9 cellular contexts compared by ENCODE assay signal in the genomic region with DNA sequence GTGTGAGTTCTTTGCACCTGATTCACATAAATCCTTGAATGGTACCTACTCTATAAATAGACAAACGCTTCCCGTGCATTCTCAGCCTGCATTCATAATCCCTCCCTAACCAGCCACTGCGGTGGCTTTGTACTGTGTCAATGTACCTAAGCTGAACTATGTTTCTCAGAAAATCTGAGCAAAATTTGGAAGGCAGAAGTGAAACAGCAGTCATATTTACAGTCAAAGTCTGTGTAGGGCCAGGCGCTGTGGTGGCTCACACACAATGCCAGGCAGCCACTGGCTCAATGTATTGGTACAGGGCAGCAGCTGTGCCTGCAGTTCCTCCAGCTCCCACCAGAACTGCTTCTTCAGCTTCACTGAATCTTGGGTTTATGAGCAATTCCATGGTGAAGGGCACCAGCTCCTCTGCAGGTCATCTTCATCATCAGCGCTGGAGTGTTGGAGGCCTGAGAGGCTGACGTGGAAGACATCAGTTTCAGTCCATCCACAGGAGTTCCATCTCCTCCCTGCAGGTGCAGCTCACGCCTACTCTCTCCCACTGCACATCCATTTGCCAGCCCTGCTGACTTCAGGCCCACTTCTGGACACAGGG. TPM values are rescaled to one million over a fixed set of nuclear protein-coding genes. Genes with fewer than 3 reads are reported as not detected.
DNase-seq lines count a peak whose midpoint lies in the region; ATAC-seq, FAIRE-seq and TF ChIP-seq lines count a peak whose summit lies in the region.
"Had no signal": no experiment of that assay in that cellular context is flagged by ENCODE, and none has a peak within 500 bp of the region (broad histone marks: within the 10 kb centered on the region; RNA-seq: fewer than 3 reads in every experiment).

No MANE protein-coding gene starts in this region.

- DNase-seq in GM12891 (ENCODE audit: insufficient read length, low spot score) = peak; percentile 39
- DNase-seq in activated CD4-positive, alpha-beta T cell treated with anti-CD3 and anti-CD28 coated beads, Interleukin-2, amount 50 U/mL, for 1 hour = peak; percentile 10
- peak; percentile 24 for DNase-seq in HepG2 (ENCODE audit: low spot score)
- no peak for DNase-seq in NCI-H2227 (lab: John Stamatoyannopoulos, UW; ENCODE audit: unreplicated experiment)
- DNase-seq in NCI-H345 (lab: John Stamatoyannopoulos, UW) = no peak
- no peak for DNase-seq in NCI-H128 (lab: John Stamatoyannopoulos, UW; ENCODE audit: unreplicated experiment)
- DNase-seq: gastrocnemius medialis had no signal

- ATAC-seq in GM21381 (IDR thresholded peaks at IDR 0.05; ENCODE audit: unreplicated experiment) (peak; percentile 96), HG03460 (IDR thresholded peaks at IDR 0.05; ENCODE audit: unreplicated experiment) (peak; percentile 96), HepG2 (peak; percentile 96)

- H3K9ac ChIP-seq in HepG2 (ENCODE audit: insufficient read depth, low read depth, low read length) = no peak overlapping the region

- H3K9me3 ChIP-seq in HepG2 (ENCODE audit: low read length) = peaks cover 7% of the 10 kb centered on the region
- H3K9me3 ChIP-seq: gastrocnemius medialis had no signal

- 69% methylated on average over 6 of the region's 7 CpGs for WGBS in HepG2 (ENCODE audit: low lambda C conversion rate)

- no peak for TF ChIP-seq CTCF in HepG2 (CRISPR knock-in tag; IDR thresholded peaks at IDR 0.05)

- no peak overlapping the region for H2AFZ ChIP-seq in HepG2 (ENCODE audit: low read length)

- H3K79me2 ChIP-seq in HepG2 (ENCODE audit: insufficient read depth, low read length) = no peaks in the 10 kb centered on the region

- in situ Hi-C loops in HepG2 (cut with HindIII; ENCODE audit: extremely low pct_ligation_motif_present, low pct_unique_long_range_greater_than_20kb) = no loop called here

- H3K27ac ChIP-seq in HepG2 (ENCODE audit: extremely low read length, insufficient read depth, low read length) = no peak overlapping the region
- H3K27ac ChIP-seq: gastrocnemius medialis had no signal

- no peak overlapping the region for H3K4me3 ChIP-seq in HepG2 (replicated peaks in 1 of 3; ENCODE audit: insufficient read depth in 1 of 3, low read depth in 2 of 3, low read length in 3 of 3)
- H3K4me3 ChIP-seq: gastrocnemius medialis had no signal

- peak; percentile 23; the same call in 1 of the 2 replicates for TF ChIP-seq POLR2A in GM12891 (IDR thresholded peaks at IDR 0.05; ENCODE audit: low read depth, low read length)
- TF ChIP-seq POLR2A in HepG2 (IDR thresholded peaks at IDR 0.05; ENCODE audit: insufficient read depth in 1 of 2, low read depth in 2 of 2, low read length in 2 of 2) = no peak

- TF ChIP-seq RAD21 in HepG2 (CRISPR knock-in tag; IDR thresholded peaks at IDR 0.05) = no peak

- CTCF ChIA-PET in HepG2 (lab: Yijun Ruan, JAX; ENCODE audit: low intra/inter-chr PET ratio, low total read pairs) = no interaction called here

- FAIRE-seq in GM12891 (lab: Jason Lieb, UNC) = peak; percentile 99
- no peak for FAIRE-seq in HepG2 (lab: Jason Lieb, UNC)

- intact Hi-C loops in HepG2 (cut with micrococcal nuclease; ENCODE audit: unreplicated experiment) = no loop called here

- peaks cover 0 to 5% of the 10 kb centered on the region in 2 experiments; a peak in 1 of 5 replicates for H3K27me3 ChIP-seq in HepG2 (ENCODE audit: control insufficient read depth in 1 of 2, insufficient read depth in 2 of 2, low read length in 2 of 2)
- H3K27me3 ChIP-seq: gastrocnemius medialis had no signal

- H3K4me2 ChIP-seq in HepG2 (ENCODE audit: low read depth, low read length) = no peak overlapping the region

- no peaks in the 10 kb centered on the region for H4K20me1 ChIP-seq in HepG2 (ENCODE audit: insufficient read depth, low read length)

- TF ChIP-seq EP300 in HepG2 (IDR thresholded peaks at IDR 0.05; ENCODE audit: low read depth in 2 of 2, low read length in 2 of 2) (no peak), HepG2 (CRISPR knock-in tag; IDR thresholded peaks at IDR 0.05; ENCODE audit: borderline replicate concordance) (no peak)

- no peaks in the 10 kb centered on the region for H3K36me3 ChIP-seq in HepG2 (replicated peaks in 1 of 2; ENCODE audit: control insufficient read depth in 1 of 2, insufficient read depth in 2 of 2, low read length in 2 of 2)
- H3K36me3 ChIP-seq: gastrocnemius medialis had no signal

- POLR2A ChIA-PET in HepG2 (lab: Yijun Ruan, JAX) = interaction anchor here (1.2 kb wide), 2 partner anchors 20 to 73 kb away, joined by 3 read pairs; no protein-coding TSS in a partner anchor

- H3K4me1 ChIP-seq in HepG2 (ENCODE audit: insufficient read depth, low read length) = no peaks in the 10 kb centered on the region

- BruUV-seq in HepG2 (replicated peaks; lab: Mats Ljungman, UMichigan) = no TSS peak

TF ChIP-seq in GM12891, 5 proteins besides CTCF, POLR2A, EP300 and RAD21:
- TF ChIP-seq PAX5 (IDR thresholded peaks at IDR 0.05; ENCODE audit: insufficient read depth, low read length, severe bottlenecking) (no peak), POU2F2 (IDR thresholded peaks at IDR 0.05; ENCODE audit: low read depth, low read length) (peak; percentile 53; the same call in 1 of the 2 replicates), TAF1 (IDR thresholded peaks at IDR 0.05; ENCODE audit: low read depth, low read length) (no peak), SPI1 (IDR thresholded peaks at IDR 0.05; ENCODE audit: low read depth, low read length) (peak; percentile 89), POLR2AphosphoS5 (IDR thresholded peaks at IDR 0.05; ENCODE audit: low read depth, low read length) (no peak)
TF ChIP-seq in GM12891: peak in this region for 2.

TF ChIP-seq in HepG2, 621 proteins besides CTCF, POLR2A, EP300 and RAD21 (continues in another document):
- TF ChIP-seq STAG1 (CRISPR knock-in tag; IDR thresholded peaks at IDR 0.05) (peak; percentile 16; the same call in 1 of the 2 replicates), ISX (CRISPR knock-in tag; conservative IDR thresholded peaks at IDR 0.05) (no peak), FOXM1 (CRISPR knock-in tag; IDR thresholded peaks at IDR 0.05) (no peak)

RNA-seq across cellular contexts. Expression of a gene that starts 32.3 kb away (rescaled TPM):
- polyA plus RNA-seq in GM12891 (2012; ENCODE audit: low read depth, missing spikeins) = 53.8 TPM
- 15.5 and 24.8 TPM in 2 replicates for total RNA-seq in HepG2 (2016; rRNA removed; fragmentation: Illumina TruSeq; extraction: Trizol)
- 5.4 TPM in 2 replicates for total RNA-seq in HepG2 (2016; cell fraction: cytosol; rRNA removed; fragmentation: Illumina TruSeq; extraction: Trizol; ENCODE audit: low read depth)
- 17.9 and 20.9 TPM in 2 replicates for total RNA-seq in HepG2 (2016; cell fraction: insoluble cytoplasmic fraction; rRNA removed; fragmentation: Illumina TruSeq; extraction: Trizol)
- total RNA-seq in HepG2 (2016; cell fraction: membrane; rRNA removed; fragmentation: Illumina TruSeq; extraction: Trizol) = 7.7 and 9.9 TPM in 2 replicates
- 17.7 and 22.0 TPM in 2 replicates for total RNA-seq in HepG2 (2016; cell fraction: nucleus; rRNA removed; fragmentation: Illumina TruSeq; extraction: Trizol)
- polyA plus RNA-seq in HepG2 (2011; rRNA removed) = 26.0 and 28.8 TPM in 2 replicates
- 21.1 and 25.7 TPM in 2 replicates for polyA plus RNA-seq in HepG2 (2011; cell fraction: cytosol; rRNA removed)
- 16.4 and 17.7 TPM in 2 replicates for polyA plus RNA-seq in HepG2 (2011; cell fraction: nucleus; rRNA removed)
- 21.7 and 29.0 TPM in 2 replicates for polyA plus RNA-seq in HepG2 (2012)
- 1.6 and 1.8 TPM in 2 replicates for polyA plus RNA-seq in HepG2 (2016; cell fraction: cytosol; fragmentation: Illumina TruSeq; extraction: Trizol; ENCODE audit: low read depth)
- polyA plus RNA-seq in HepG2 (2016; cell fraction: insoluble cytoplasmic fraction; fragmentation: Illumina TruSeq; extraction: Trizol; ENCODE audit: low read depth) = 24.7 and 29.5 TPM in 2 replicates
- 4.4 and 4.5 TPM in 2 replicates for polyA plus RNA-seq in HepG2 (2016; cell fraction: membrane; fragmentation: Illumina TruSeq; extraction: Trizol; ENCODE audit: low read depth)
- polyA plus RNA-seq in HepG2 (2016; cell fraction: nucleus; fragmentation: Illumina TruSeq; extraction: Trizol; ENCODE audit: insufficient read depth, low read depth) = 14.4 and 16.3 TPM in 2 replicates
- polyA minus RNA-seq in HepG2 (2011; rRNA and poly(A)+ RNA removed; ENCODE audit: low replicate concordance) = 18.1 and 29.1 TPM in 2 replicates
- 29.9 and 31.0 TPM in 2 replicates for polyA minus RNA-seq in HepG2 (2011; cell fraction: cytosol; rRNA and poly(A)+ RNA removed)
- 43.4 and 57.2 TPM in 2 replicates for polyA minus RNA-seq in HepG2 (2011; cell fraction: nucleus; rRNA and poly(A)+ RNA removed)

Comparison
In these comparisons a context has a peak if more than half of its experiments do, and no peak if none do; other contexts are left out.
1. DNase-seq: peak in GM12891 (single experiment), activated CD4-positive, alpha-beta T cell treated with anti-CD3 and anti-CD28 coated beads, Interleukin-2, amount 50 U/mL, for 1 hour (single experiment) and HepG2 (single experiment); none in NCI-H2227 (single experiment), NCI-H345 (single experiment) and NCI-H128 (single experiment).
2. Peak in every context shown above with its lines, with median percentiles within 50 percentile points of each other: ATAC-seq.